10 cellular contexts compared by ENCODE assay signal in genomic region chr14:90276627-90277367, GRCh38. TPM values are rescaled to one million over a fixed set of nuclear protein-coding genes. Genes with fewer than 3 reads are reported as not detected.
A peak's percentile ranks its signal among the peaks of the same experiment; 100 is the strongest.
DNase-seq lines count a peak whose midpoint lies in the region; ATAC-seq, FAIRE-seq and TF ChIP-seq lines count a peak whose summit lies in the region.
"Had no signal": no experiment of that assay in that cellular context is flagged by ENCODE, and none has a peak within 500 bp of the region (broad histone marks: within the 10 kb centered on the region; RNA-seq: fewer than 3 reads in every experiment).

No MANE protein-coding gene starts in this region.

- H3K36me3 ChIP-seq in endothelial cell of umbilical vein (ENCODE audit: control insufficient read depth in 2 of 2, extremely low read depth in 1 of 2, insufficient read depth in 2 of 2, low read length in 2 of 2) (peaks cover 14 to 15% of the 10 kb centered on the region in 2 experiments), gastrocnemius medialis (peaks cover 0 to 58% of the 10 kb centered on the region in 2 donors), neuronal stem cell (replicated peaks in 1 of 2; ENCODE audit: control insufficient read depth in 2 of 2, insufficient read depth in 2 of 2, low read length in 2 of 2) (peaks cover 29 to 91% of the 10 kb centered on the region in 2 donors)

- H3K9me3 Mint-ChIP-seq in activated T-cell treated with anti-CD3 and anti-CD28 coated beads, Interleukin-2, amount 50 U/mL, for 72 hours: no peaks in the 10 kb centered on the region

- in situ Hi-C loops in gastrocnemius medialis (cut with MboI; ENCODE audit: low sequenced_read_pairs in 4 of 4): no loop called here

- peak overlapping the region; percentile 26 for H3K9ac ChIP-seq in endothelial cell of umbilical vein (replicated peaks; ENCODE audit: extremely low read depth, insufficient read depth, low read length)
- H3K9ac ChIP-seq in neuronal stem cell (ENCODE audit: low read depth, low read length, poor library complexity): no peak overlapping the region

- H3K36me3 Mint-ChIP-seq in activated T-cell treated with anti-CD3 and anti-CD28 coated beads, Interleukin-2, amount 50 U/mL, for 72 hours (ENCODE audit: insufficient read depth in 2 of 2): peaks cover 2 to 4% of the 10 kb centered on the region in 2 donors

- H3K27me3 Mint-ChIP-seq in activated T-cell treated with anti-CD3 and anti-CD28 coated beads, Interleukin-2, amount 50 U/mL, for 72 hours (ENCODE audit: low read depth): no peaks in the 10 kb centered on the region

- intact Hi-C loops in endothelial cell of umbilical vein (cut with micrococcal nuclease): no loop called here
- intact Hi-C loops in gastrocnemius medialis (cut with DNase I; ENCODE audit: low total_unique reads): no loop called here

- no peak overlapping the region for H4K8ac ChIP-seq in neuronal stem cell (ENCODE audit: low read depth, low read length)

- H2AK5ac ChIP-seq in neuronal stem cell (ENCODE audit: low read depth, low read length): no peak overlapping the region

- no peak overlapping the region for H3K4me3 Mint-ChIP-seq in activated T-cell treated with anti-CD3 and anti-CD28 coated beads, Interleukin-2, amount 50 U/mL, for 72 hours

- no peaks in the 10 kb centered on the region for H4K20me1 ChIP-seq in endothelial cell of umbilical vein (replicated peaks; ENCODE audit: control insufficient read depth, extremely low read depth, insufficient read depth, low read length)

- CTCF ChIA-PET in RWPE1 (lab: Yijun Ruan, JAX) (interaction anchor here (0.6 to 1.1 kb wide), 3 partner anchors 10 to 511 kb away, joined by 3 read pairs; no protein-coding TSS in a partner anchor), endothelial cell of umbilical vein (lab: Charles Lee) (interaction anchor here (1.7 to 2.2 kb wide), 3 partner anchors 12 to 482 kb away, joined by 5 to 9 read pairs (median 5); no protein-coding TSS in a partner anchor)

- no peak overlapping the region for H3K4ac ChIP-seq in neuronal stem cell (ENCODE audit: low read length)

- peaks cover 30% of the 10 kb centered on the region for H3K4me1 Mint-ChIP-seq in activated T-cell treated with anti-CD3 and anti-CD28 coated beads, Interleukin-2, amount 50 U/mL, for 72 hours (ENCODE audit: low read depth)

- no peak overlapping the region for H3K23ac ChIP-seq in neuronal stem cell (ENCODE audit: low read depth, low read length, poor library complexity)

- POLR2A ChIA-PET in RWPE1 (lab: Yijun Ruan, JAX; ENCODE audit: low non-redundant PET) (no interaction called here), endothelial cell of umbilical vein (lab: Charles Lee) (interaction anchor here (0.6 kb wide), 1 partner anchor 10 kb away, joined by 4 read pairs; no protein-coding TSS in a partner anchor)

- H3K4me1 ChIP-seq in endothelial cell of umbilical vein (ENCODE audit: control insufficient read depth, extremely low read depth, insufficient read depth, low read length) (peaks cover 37% of the 10 kb centered on the region), gastrocnemius medialis (peaks cover 0 to 9% of the 10 kb centered on the region in 2 donors), neuronal stem cell (ENCODE audit: control insufficient read depth in 2 of 2, insufficient read depth in 1 of 2, low read depth in 1 of 2, low read length in 2 of 2) (no peaks in the 10 kb centered on the region)

- no peak for FAIRE-seq in endothelial cell of umbilical vein (lab: Jason Lieb, UNC)

- no peak overlapping the region for H2BK120ac ChIP-seq in neuronal stem cell (ENCODE audit: low read depth, low read length)

- dilution Hi-C loops in endothelial cell of umbilical vein (cut with MboI; ENCODE audit: extremely low pct_ligation_motif_present, low sequenced_read_pairs): no loop called here

- ATAC-seq in activated T-cell treated with anti-CD3 and anti-CD28 coated beads, Interleukin-2, amount 50 U/mL, for 72 hours (replicated peaks in 1 of 2): peak; percentile 16 to 46
- ATAC-seq in gastrocnemius medialis (peak; percentile 7 to 20), GM18505 (IDR thresholded peaks at IDR 0.05; ENCODE audit: unreplicated experiment) (no peak)

- H2AFZ ChIP-seq in endothelial cell of umbilical vein (ENCODE audit: low read depth, low read length) (no peak overlapping the region), neuronal stem cell (ENCODE audit: low read length) (no peak overlapping the region)

- H3K9me3 ChIP-seq in endothelial cell of umbilical vein (replicated peaks; ENCODE audit: control insufficient read depth, insufficient read depth, low read length): no peaks in the 10 kb centered on the region
- H3K9me3 ChIP-seq in gastrocnemius medialis: no peaks in the 10 kb centered on the region
- H3K9me3 ChIP-seq in neuronal stem cell (replicated peaks in 1 of 2; ENCODE audit: control insufficient read depth in 2 of 2, insufficient read depth in 1 of 2, low read depth in 1 of 2, low read length in 2 of 2): no peaks in the 10 kb centered on the region
- H3K9me3 ChIP-seq: neutrophil had no signal

- H2BK15ac ChIP-seq in neuronal stem cell (ENCODE audit: low read length): no peak overlapping the region

- H3K9me1 ChIP-seq in endothelial cell of umbilical vein (replicated peaks; ENCODE audit: control insufficient read depth, extremely low read depth, insufficient read depth, low read length): no peaks in the 10 kb centered on the region

- no peak overlapping the region for H3K18ac ChIP-seq in neuronal stem cell (ENCODE audit: low read length)

- no TSS peak for BruUV-seq in endothelial cell of umbilical vein (replicated peaks; lab: Mats Ljungman, UMichigan)

- H2BK12ac ChIP-seq in neuronal stem cell (ENCODE audit: low read length): no peak overlapping the region

- H3K4me3 ChIP-seq in endothelial cell of umbilical vein (replicated peaks in 1 of 3; ENCODE audit: insufficient read depth in 1 of 3, low read depth in 1 of 3, low read length in 3 of 3): no peak overlapping the region
- H3K4me3 ChIP-seq in gastrocnemius medialis: no peak overlapping the region
- no peak overlapping the region for H3K4me3 ChIP-seq in neuronal stem cell (ENCODE audit: low read length in 2 of 2)

- TF ChIP-seq POLR2A in endothelial cell of umbilical vein (IDR thresholded peaks at IDR 0.05; ENCODE audit: low read depth, low read length): no peak
- no peak for TF ChIP-seq POLR2A in gastrocnemius medialis (IDR thresholded peaks at IDR 0.05)
- TF ChIP-seq POLR2A in GM18505 (IDR thresholded peaks at IDR 0.05; ENCODE audit: borderline replicate concordance, extremely low read depth, insufficient read depth, insufficient read length): no peak

- peak overlapping the region; percentile 19; the same call in 1 of the 2 replicates for H3K27ac ChIP-seq in RWPE1
- peak overlapping the region; percentile 87 for H3K27ac ChIP-seq in endothelial cell of umbilical vein (ENCODE audit: insufficient read depth, low read depth, low read length)
- H3K27ac ChIP-seq in gastrocnemius medialis: no peak overlapping the region
- H3K27ac ChIP-seq in neuronal stem cell (replicated peaks; ENCODE audit: low read length): no peak overlapping the region
- H3K27ac ChIP-seq: C4-2B, neutrophil had no signal

- H4K91ac ChIP-seq in neuronal stem cell (ENCODE audit: low read depth, low read length, poor library complexity): no peak overlapping the region

- no peak for DNase-seq in activated T-cell treated with anti-CD3 and anti-CD28 coated beads, Interleukin-2, amount 50 U/mL, for 72 hours
- no peak for DNase-seq in activated T-cell treated with anti-CD3 and anti-CD28 coated beads for 4 hours
- DNase-seq in RWPE1 (ENCODE audit: low spot score): no peak
- no peak for DNase-seq in endothelial cell of umbilical vein (ENCODE audit: low read depth, low spot score)
- DNase-seq in gastrocnemius medialis: no peak
- DNase-seq in neuronal stem cell (ENCODE audit: low spot score): no peak
- no peak for DNase-seq in activated CD4-positive, CD25-positive, alpha-beta regulatory T cell treated with anti-CD3 and anti-CD28 coated beads, Interleukin-2, amount 50 U/mL, for 72 hours

- TF ChIP-seq CTCF in RWPE1 (conservative IDR thresholded peaks at IDR 0.05; ENCODE audit: low read depth) (no peak), endothelial cell of umbilical vein (IDR thresholded peaks at IDR 0.05; ENCODE audit: extremely low read depth in 1 of 2, insufficient read depth in 1 of 2, low read depth in 1 of 2, low read length in 2 of 2) (no peak), gastrocnemius medialis (IDR thresholded peaks at IDR 0.05 in 4 of 5, conservative IDR thresholded peaks at IDR 0.05 in 1 of 5) (no peak)

- no CpG with 5 or more reads among the region's 19 CpGs for whole genome bisulfite sequencing in neuronal stem cell (ENCODE audit: extremely low coverage in 2 of 2, insufficient read length in 2 of 2, insufficient replicate concordance in 1 of 2), 2 donors

- no peaks in the 10 kb centered on the region for H3K79me1 ChIP-seq in neuronal stem cell (ENCODE audit: low read depth, low read length)

- H3K27ac Mint-ChIP-seq in activated T-cell treated with anti-CD3 and anti-CD28 coated beads, Interleukin-2, amount 50 U/mL, for 72 hours: peak overlapping the region; percentile 69

- H3K79me2 ChIP-seq in endothelial cell of umbilical vein (ENCODE audit: control insufficient read depth, insufficient read depth, low read length): peaks cover 2% of the 10 kb centered on the region

- H3K4me2 ChIP-seq in endothelial cell of umbilical vein (ENCODE audit: insufficient read depth, low read length): no peak overlapping the region
- no peak overlapping the region for H3K4me2 ChIP-seq in neuronal stem cell (ENCODE audit: insufficient read depth, low read length, poor library complexity, severe bottlenecking)

- no peak overlapping the region for H3K14ac ChIP-seq in neuronal stem cell (ENCODE audit: low read length)

- H2BK5ac ChIP-seq in neuronal stem cell (ENCODE audit: low read length): no peak overlapping the region

- H3K27me3 ChIP-seq in endothelial cell of umbilical vein (ENCODE audit: control insufficient read depth in 2 of 2, insufficient read depth in 2 of 2, low read length in 2 of 2) (no peaks in the 10 kb centered on the region), gastrocnemius medialis (no peaks in the 10 kb centered on the region), neuronal stem cell (ENCODE audit: control insufficient read depth in 3 of 3, insufficient read depth in 3 of 3, low read depth in 1 of 3, low read length in 3 of 3) (no peaks in the 10 kb centered on the region)
- H3K27me3 ChIP-seq: neutrophil had no signal

RNA-seq across cellular contexts. Expression of gene PSMC1, which starts 20.4 kb away (rescaled TPM):
- total RNA-seq in activated T-cell treated with anti-CD3 and anti-CD28 coated beads, Interleukin-2, amount 50 U/mL, for 72 hours: 100 to 1,000 TPM; 105 to 112 TPM
- total RNA-seq in endothelial cell of umbilical vein: 129 and 132 TPM in 2 replicates
- polyA plus RNA-seq in endothelial cell of umbilical vein: 51.0 and 77.4 TPM in 2 replicates
- polyA plus RNA-seq in endothelial cell of umbilical vein (2011; cell fraction: cytosol; rRNA removed): 140 and 172 TPM in 2 replicates
- polyA plus RNA-seq in endothelial cell of umbilical vein (2011; cell fraction: nucleus; rRNA removed): 88.7 and 163 TPM in 2 replicates
- 107 and 202 TPM in 2 replicates for polyA plus RNA-seq in endothelial cell of umbilical vein (2012)
- polyA minus RNA-seq in endothelial cell of umbilical vein: 50.1 and 59.0 TPM in 2 replicates
- polyA minus RNA-seq in endothelial cell of umbilical vein (2011; cell fraction: cytosol; rRNA and poly(A)+ RNA removed): 44.8 TPM
- 30.9 and 41.5 TPM in 2 replicates for polyA minus RNA-seq in endothelial cell of umbilical vein (2011; cell fraction: nucleus; rRNA and poly(A)+ RNA removed)
- 100 to 1,000 TPM; 374 to 642 (median 528) TPM for total RNA-seq in gastrocnemius medialis
- 92.1 TPM for polyA plus RNA-seq in neuronal stem cell (2013, experiment 1 of 2)
- 94.7 TPM for polyA plus RNA-seq in neuronal stem cell (2013, experiment 2 of 2)

RNA-seq across cellular contexts. Expression of gene NRDE2, which starts 54.9 kb away (rescaled TPM):
- total RNA-seq in activated T-cell treated with anti-CD3 and anti-CD28 coated beads, Interleukin-2, amount 50 U/mL, for 72 hours: 10 to 100 TPM; 26.4 to 28.9 TPM
- total RNA-seq in endothelial cell of umbilical vein (22.1 and 22.5 TPM in 2 replicates), gastrocnemius medialis (10 to 100 TPM in 2 of 4 donors, 1 to 10 TPM in 2; 7.5 to 11.8 (median 10.2) TPM)
- 7.1 and 8.5 TPM in 2 replicates for polyA plus RNA-seq in endothelial cell of umbilical vein
- polyA plus RNA-seq in endothelial cell of umbilical vein (2011; cell fraction: cytosol; rRNA removed): 7.3 and 8.5 TPM in 2 replicates
- 42.1 and 45.8 TPM in 2 replicates for polyA plus RNA-seq in endothelial cell of umbilical vein (2011; cell fraction: nucleus; rRNA removed)
- 6.1 and 6.6 TPM in 2 replicates for polyA plus RNA-seq in endothelial cell of umbilical vein (2012)
- polyA minus RNA-seq in endothelial cell of umbilical vein: 26.3 and 28.0 TPM in 2 replicates
- 3.9 TPM for polyA minus RNA-seq in endothelial cell of umbilical vein (2011; cell fraction: cytosol; rRNA and poly(A)+ RNA removed)
- 44.0 and 55.4 TPM in 2 replicates for polyA minus RNA-seq in endothelial cell of umbilical vein (2011; cell fraction: nucleus; rRNA and poly(A)+ RNA removed)
- polyA plus RNA-seq in neuronal stem cell (2013, experiment 1 of 2): 7.0 TPM
- polyA plus RNA-seq in neuronal stem cell (2013, experiment 2 of 2): 7.1 TPM

Comparison
In these comparisons a context has a peak if more than half of its experiments do, and no peak if none do; other contexts are left out.
1. H3K27ac ChIP-seq: peak in RWPE1 (single experiment) and endothelial cell of umbilical vein (single experiment); none in gastrocnemius medialis (0 of 4) and neuronal stem cell (single experiment).